Comparison of ENCODE assay signal across 10 cellular contexts in the genomic region with DNA sequence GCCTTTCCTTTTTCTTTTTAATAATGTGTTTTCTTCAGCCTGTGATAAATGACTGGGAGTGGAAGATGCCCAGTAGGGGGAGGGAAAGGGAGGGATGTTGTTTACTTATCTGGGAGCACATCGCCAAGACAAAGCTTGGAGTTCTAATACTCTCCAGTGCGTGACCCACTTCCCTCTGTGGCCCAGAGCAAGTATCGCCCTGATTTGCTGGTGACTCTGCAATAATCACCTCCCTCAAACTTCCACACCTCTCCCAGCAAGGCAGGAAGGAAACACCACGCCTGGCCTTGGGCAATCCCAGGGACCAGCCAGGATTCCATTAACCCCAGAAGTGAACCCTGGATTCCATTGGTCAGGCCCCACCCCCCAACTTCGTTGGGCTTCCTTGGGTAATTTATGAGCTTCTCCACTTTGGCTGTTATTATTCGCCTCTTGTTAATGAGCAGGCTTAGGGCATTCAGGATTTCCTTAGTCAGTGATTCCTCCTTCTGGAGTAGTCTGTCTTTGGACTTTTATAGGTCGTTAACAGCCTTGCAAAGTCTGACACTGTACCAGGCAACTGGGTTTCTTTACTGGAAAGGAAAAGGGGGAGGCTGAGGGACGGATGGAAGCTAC. TPM values are rescaled to one million over a fixed set of nuclear protein-coding genes. Genes with fewer than 3 reads are reported as not detected.
A peak's percentile ranks its signal among the peaks of the same experiment; 100 is the strongest.
DNase-seq lines count a peak whose midpoint lies in the region; ATAC-seq and TF ChIP-seq lines count a peak whose summit lies in the region.
"Had no signal": no experiment of that assay in that cellular context is flagged by ENCODE, and none has a peak within 500 bp of the region (broad histone marks: within the 10 kb centered on the region; RNA-seq: fewer than 3 reads in every experiment).

No MANE protein-coding gene starts in this region.

- no peak for DNase-seq in AG04450 (ENCODE audit: low read depth, low spot score)
- no peak for DNase-seq in IMR-90
- peak; percentile 79 for DNase-seq in epithelial cell of prostate (ENCODE audit: low read depth, low spot score)
- no peak for DNase-seq in neural crest cell (ENCODE audit: low read depth, low spot score)
- DNase-seq in activated CD4-positive, alpha-beta T cell treated with anti-CD3 and anti-CD28 coated beads, Interleukin-2, amount 50 U/mL, for 1 hour: no peak
- no peak for DNase-seq in hepatic stellate cell (ENCODE audit: low spot score)
- DNase-seq in midbrain (lab: John Stamatoyannopoulos, UW): no peak
- no peak for DNase-seq in HuH-7.5 (ENCODE audit: low spot score)

- H3K9me3 Mint-ChIP-seq in neural crest cell: no peaks in the 10 kb centered on the region
- H3K9me3 Mint-ChIP-seq: dendritic cell treated with granulocyte-macrophage colony-stimulating factor and Interleukin-4, amounts not matched to agents 40 ng/mL and 50 ng/mL, for 4 days had no signal

- H2BK120ac ChIP-seq in IMR-90 (ENCODE audit: low read depth, low read length): peak overlapping the region; percentile 83

- peak overlapping the region; percentile 56 for H4K5ac ChIP-seq in IMR-90 (ENCODE audit: low read depth, low read length)

- peak overlapping the region; percentile 83; the same call in 2 of the 3 replicates for H2BK15ac ChIP-seq in IMR-90 (ENCODE audit: low read depth, low read length)

- TF ChIP-seq CTCF in AG04450 (IDR thresholded peaks at IDR 0.05; ENCODE audit: low read depth, low read length) (no peak), IMR-90 (conservative IDR thresholded peaks at IDR 0.05; ENCODE audit: low read depth, low read length) (0 out of 2 replicates have a peak, but pooled peaks have one; percentile 14), neural crest cell (conservative IDR thresholded peaks at IDR 0.05) (no peak)

- no peaks in the 10 kb centered on the region for H3K36me3 ChIP-seq in IMR-90 (ENCODE audit: control insufficient read depth, insufficient read depth, low read length)

- CTCF ChIA-PET in AG04450 (lab: Charles Lee): interaction anchor here (0.8 to 1.6 kb wide), 7 partner anchors 10 to 96 kb away, joined by 3 to 6 read pairs (median 4); no protein-coding TSS in a partner anchor
- CTCF ChIA-PET in IMR-90 (lab: Yijun Ruan, JAX): no interaction called here

- in situ Hi-C loops in IMR-90 (cut with MboI; ENCODE audit: low sequenced_read_pairs): no loop called here

- POLR2A ChIA-PET in AG04450 (lab: Yijun Ruan, JAX): interaction anchor here (0.6 to 1.8 kb wide), 5 partner anchors 10 to 205 kb away, joined by 4 to 9 read pairs (median 6); no protein-coding TSS in a partner anchor
- POLR2A ChIA-PET in IMR-90 (lab: Charles Lee; ENCODE audit: unreplicated experiment): no interaction called here

- H3K79me1 ChIP-seq in IMR-90 (ENCODE audit: low read depth in 1 of 2, low read length in 2 of 2): no peaks in the 10 kb centered on the region

- H2BK5ac ChIP-seq in IMR-90 (ENCODE audit: low read depth, low read length, poor library complexity, severe bottlenecking): peak overlapping the region; percentile 53

- peak overlapping the region; percentile 65 for H3K18ac ChIP-seq in IMR-90 (ENCODE audit: low read depth, low read length)

- H3K14ac ChIP-seq in IMR-90 (replicated peaks; ENCODE audit: low read depth, low read length): peak overlapping the region; percentile 57

- H2AK9ac ChIP-seq in IMR-90 (replicated peaks; ENCODE audit: low read depth, low read length, poor library complexity): no peak overlapping the region

- H3K27ac ChIP-seq in AG04450 (ENCODE audit: low read depth, low read length) (peak overlapping the region; percentile 98), IMR-90 (ENCODE audit: insufficient read depth, low read length) (peak overlapping the region; percentile 72), epithelial cell of prostate (peak overlapping the region; percentile 99)

- H3K27me3 ChIP-seq in AG04450 (ENCODE audit: control insufficient read depth, insufficient read depth, low read length) (peaks cover 7% of the 10 kb centered on the region), IMR-90 (ENCODE audit: control insufficient read depth, insufficient read depth, low read length) (peaks cover 14% of the 10 kb centered on the region)

- BruUV-seq in IMR-90 (replicated peaks; lab: Mats Ljungman, UMichigan): no TSS peak

- no peaks in the 10 kb centered on the region for H4K20me1 ChIP-seq in IMR-90 (ENCODE audit: insufficient read depth, low read length)

- peaks cover 12% of the 10 kb centered on the region for H3K9me1 ChIP-seq in IMR-90 (ENCODE audit: insufficient read depth, low read length)

- H3K9me3 ChIP-seq in AG04450 (ENCODE audit: control insufficient read depth, insufficient read depth, low read length): no peaks in the 10 kb centered on the region
- no peaks in the 10 kb centered on the region for H3K9me3 ChIP-seq in IMR-90 (ENCODE audit: control insufficient read depth, insufficient read depth, low read length)

- no peak overlapping the region; the same call in 1 of the 2 replicates for H3K4me3 ChIP-seq in AG04450 (ENCODE audit: low read depth, low read length)
- no peak overlapping the region for H3K4me3 ChIP-seq in IMR-90 (ENCODE audit: insufficient read depth, low read depth, low read length)

- no CpG with 5 or more reads among the region's 8 CpGs for WGBS in IMR-90 (ENCODE audit: extremely low coverage in 2 of 2, insufficient read length in 1 of 2), 2 experiments

- peaks cover 15% of the 10 kb centered on the region for H3K4me1 Mint-ChIP-seq in neural crest cell

- ATAC-seq in IMR-90 (ENCODE audit: low read depth): peak; percentile 74
- ATAC-seq: activated CD4-positive, CD25-positive, alpha-beta regulatory T cell treated with anti-CD3 and anti-CD28 coated beads, Interleukin-2, amount 50 U/mL, for 24 hours had no signal

- H2BK20ac ChIP-seq in IMR-90 (ENCODE audit: low read depth, low read length): peak overlapping the region; percentile 84

- peak overlapping the region; percentile 21; the same call in 1 of the 2 replicates for H3K56ac ChIP-seq in IMR-90 (ENCODE audit: extremely low read depth, insufficient read depth, low read length)

- dilution Hi-C loops in IMR-90 (cut with HindIII; ENCODE audit: low sequenced_read_pairs, unreplicated experiment): no loop called here

- peak overlapping the region; percentile 68 for H3K4ac ChIP-seq in IMR-90 (ENCODE audit: low read depth, low read length)

- TF ChIP-seq RAD21 in IMR-90 (IDR thresholded peaks at IDR 0.05; ENCODE audit: low read length): no peak

- H3K4me1 ChIP-seq in IMR-90 (ENCODE audit: control insufficient read depth, insufficient read depth, low read length): peaks cover 18% of the 10 kb centered on the region

- peak overlapping the region; percentile 73 for H3K27ac Mint-ChIP-seq in neural crest cell (ENCODE audit: unreplicated experiment)
- H3K27ac Mint-ChIP-seq: dendritic cell treated with granulocyte-macrophage colony-stimulating factor and Interleukin-4, amounts not matched to agents 40 ng/mL and 50 ng/mL, for 4 days had no signal

- H3K4me2 ChIP-seq in IMR-90 (ENCODE audit: low read depth, low read length): peak overlapping the region; percentile 31

- H2AFZ ChIP-seq in IMR-90 (replicated peaks; ENCODE audit: low read length, poor library complexity): peak overlapping the region; percentile 53

- intact Hi-C loops in IMR-90 (cut with micrococcal nuclease): loop anchor here (10.0 kb wide), 1 partner anchor 90 kb away; no protein-coding TSS in a partner anchor

- no peak overlapping the region for H3K9ac ChIP-seq in IMR-90 (ENCODE audit: low read depth, low read length)

- H2AK5ac ChIP-seq in IMR-90 (ENCODE audit: low read depth, low read length): peak overlapping the region; percentile 75

- peak overlapping the region; percentile 43 to 59 for H4K8ac ChIP-seq in IMR-90 (ENCODE audit: low read depth in 2 of 2, low read length in 2 of 2)

- peaks cover 26% of the 10 kb centered on the region for H3K27me3 Mint-ChIP-seq in neural crest cell (ENCODE audit: low read depth)

- TF ChIP-seq POLR2A in IMR-90 (IDR thresholded peaks at IDR 0.05; ENCODE audit: low read depth, low read length): no peak

- H3K23ac ChIP-seq in IMR-90 (ENCODE audit: low read depth, low read length): peak overlapping the region; percentile 57

- H3K36me3 Mint-ChIP-seq in neural crest cell (ENCODE audit: low read depth): no peaks in the 10 kb centered on the region

- peak overlapping the region; percentile 88 for H4K91ac ChIP-seq in IMR-90 (ENCODE audit: insufficient read depth, low read depth, low read length)

- no peak overlapping the region for H3K4me3 Mint-ChIP-seq in neural crest cell
- H3K4me3 Mint-ChIP-seq: dendritic cell treated with granulocyte-macrophage colony-stimulating factor and Interleukin-4, amounts not matched to agents 40 ng/mL and 50 ng/mL, for 4 days had no signal

TF ChIP-seq in IMR-90, 13 proteins besides CTCF, POLR2A, EP300 and RAD21 (continues in another document):
- TF ChIP-seq CEBPB (IDR thresholded peaks at IDR 0.05; ENCODE audit: low read depth, low read length): no peak
- TF ChIP-seq RCOR1 (IDR thresholded peaks at IDR 0.05; ENCODE audit: insufficient replicate concordance, low read length): no peak
- no peak for TF ChIP-seq MAFK (IDR thresholded peaks at IDR 0.05; ENCODE audit: low read depth, low read length)
- no peak for TF ChIP-seq RFX5 (IDR thresholded peaks at IDR 0.05; ENCODE audit: low read depth, low read length)
- no peak for TF ChIP-seq CHD1 (IDR thresholded peaks at IDR 0.05; ENCODE audit: low read depth, low read length)
- TF ChIP-seq MAZ (IDR thresholded peaks at IDR 0.05; ENCODE audit: borderline replicate concordance, low read depth, low read length): no peak; the same call in 1 of the 2 replicates
- TF ChIP-seq NFE2L2 (IDR thresholded peaks at IDR 0.05; ENCODE audit: low read depth, low read length): no peak
- TF ChIP-seq, protein P1, sequence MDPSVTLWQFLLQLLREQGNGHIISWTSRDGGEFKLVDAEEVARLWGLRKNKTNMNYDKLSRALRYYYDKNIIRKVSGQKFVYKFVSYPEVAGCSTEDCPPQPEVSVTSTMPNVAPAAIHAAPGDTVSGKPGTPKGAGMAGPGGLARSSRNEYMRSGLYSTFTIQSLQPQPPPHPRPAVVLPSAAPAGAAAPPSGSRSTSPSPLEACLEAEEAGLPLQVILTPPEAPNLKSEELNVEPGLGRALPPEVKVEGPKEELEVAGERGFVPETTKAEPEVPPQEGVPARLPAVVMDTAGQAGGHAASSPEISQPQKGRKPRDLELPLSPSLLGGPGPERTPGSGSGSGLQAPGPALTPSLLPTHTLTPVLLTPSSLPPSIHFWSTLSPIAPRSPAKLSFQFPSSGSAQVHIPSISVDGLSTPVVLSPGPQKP (IDR thresholded peaks at IDR 0.05; ENCODE audit: borderline replicate concordance, low read depth, low read length): no peak
- TF ChIP-seq SMC3 (IDR thresholded peaks at IDR 0.05; ENCODE audit: low read depth, low read length): no peak
- TF ChIP-seq FOS (IDR thresholded peaks at IDR 0.05; ENCODE audit: low read depth, low read length): no peak

RNA-seq across cellular contexts. Expression of a gene that starts 24.3 kb away (rescaled TPM):
- polyA plus RNA-seq in AG04450 (2011; rRNA removed) (0.04 TPM in 1 of 2 replicates, not detected in the other), IMR-90 (2012; rRNA removed) (not detected in 2 replicates)
- not detected in 2 replicates for polyA minus RNA-seq in AG04450 (2011; rRNA and poly(A)+ RNA removed)
- total RNA-seq in IMR-90 (2012; rRNA removed) (not detected in 2 replicates), neural crest cell (0.12 TPM in 1 of 2 replicates, not detected in the other)
- polyA plus RNA-seq in IMR-90 (2012; cell fraction: cytosol; rRNA removed): 0.01 TPM in 1 of 2 replicates, not detected in the other
- not detected in 2 replicates for polyA plus RNA-seq in IMR-90 (2012; cell fraction: nucleus; rRNA removed; ENCODE audit: low replicate concordance)
